Comparison of ENCODE assay signal across 1 cellular context in the genomic region with DNA sequence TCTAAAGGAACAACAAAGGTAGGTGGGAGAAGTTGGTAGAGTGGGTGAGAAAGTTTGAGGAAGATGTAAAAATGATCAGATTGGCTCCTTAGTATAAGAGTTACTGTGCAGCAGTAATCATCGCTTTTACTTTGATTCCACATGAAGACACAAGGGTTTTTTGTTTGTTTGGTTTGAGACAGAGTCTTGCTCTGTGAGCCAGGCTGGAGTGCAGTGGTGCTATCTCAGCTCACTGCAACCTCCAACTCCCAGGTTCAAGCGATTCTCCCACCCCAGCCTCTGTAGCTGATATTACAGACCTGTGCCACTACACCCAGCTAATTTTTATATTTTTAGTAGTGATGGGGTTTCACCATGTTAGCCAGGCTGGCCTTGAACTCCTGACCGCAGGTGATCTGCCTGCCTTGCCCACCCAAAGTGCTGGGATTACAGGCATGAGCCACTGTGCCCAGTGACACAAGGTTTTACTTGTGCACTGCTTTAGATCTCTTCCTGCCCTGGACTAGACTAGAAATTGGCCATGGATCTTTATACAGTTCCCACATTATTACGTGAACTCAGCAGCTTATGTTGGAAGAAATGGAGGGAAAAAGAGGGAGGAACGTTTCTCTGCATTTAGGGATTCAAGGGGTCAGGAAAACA.
TF ChIP-seq lines count a peak whose summit lies in the region.

No MANE protein-coding gene starts in this region.

TF ChIP-seq in GM23338, 12 proteins besides CTCF, POLR2A, EP300 and RAD21:
- TF ChIP-seq, protein P1, sequence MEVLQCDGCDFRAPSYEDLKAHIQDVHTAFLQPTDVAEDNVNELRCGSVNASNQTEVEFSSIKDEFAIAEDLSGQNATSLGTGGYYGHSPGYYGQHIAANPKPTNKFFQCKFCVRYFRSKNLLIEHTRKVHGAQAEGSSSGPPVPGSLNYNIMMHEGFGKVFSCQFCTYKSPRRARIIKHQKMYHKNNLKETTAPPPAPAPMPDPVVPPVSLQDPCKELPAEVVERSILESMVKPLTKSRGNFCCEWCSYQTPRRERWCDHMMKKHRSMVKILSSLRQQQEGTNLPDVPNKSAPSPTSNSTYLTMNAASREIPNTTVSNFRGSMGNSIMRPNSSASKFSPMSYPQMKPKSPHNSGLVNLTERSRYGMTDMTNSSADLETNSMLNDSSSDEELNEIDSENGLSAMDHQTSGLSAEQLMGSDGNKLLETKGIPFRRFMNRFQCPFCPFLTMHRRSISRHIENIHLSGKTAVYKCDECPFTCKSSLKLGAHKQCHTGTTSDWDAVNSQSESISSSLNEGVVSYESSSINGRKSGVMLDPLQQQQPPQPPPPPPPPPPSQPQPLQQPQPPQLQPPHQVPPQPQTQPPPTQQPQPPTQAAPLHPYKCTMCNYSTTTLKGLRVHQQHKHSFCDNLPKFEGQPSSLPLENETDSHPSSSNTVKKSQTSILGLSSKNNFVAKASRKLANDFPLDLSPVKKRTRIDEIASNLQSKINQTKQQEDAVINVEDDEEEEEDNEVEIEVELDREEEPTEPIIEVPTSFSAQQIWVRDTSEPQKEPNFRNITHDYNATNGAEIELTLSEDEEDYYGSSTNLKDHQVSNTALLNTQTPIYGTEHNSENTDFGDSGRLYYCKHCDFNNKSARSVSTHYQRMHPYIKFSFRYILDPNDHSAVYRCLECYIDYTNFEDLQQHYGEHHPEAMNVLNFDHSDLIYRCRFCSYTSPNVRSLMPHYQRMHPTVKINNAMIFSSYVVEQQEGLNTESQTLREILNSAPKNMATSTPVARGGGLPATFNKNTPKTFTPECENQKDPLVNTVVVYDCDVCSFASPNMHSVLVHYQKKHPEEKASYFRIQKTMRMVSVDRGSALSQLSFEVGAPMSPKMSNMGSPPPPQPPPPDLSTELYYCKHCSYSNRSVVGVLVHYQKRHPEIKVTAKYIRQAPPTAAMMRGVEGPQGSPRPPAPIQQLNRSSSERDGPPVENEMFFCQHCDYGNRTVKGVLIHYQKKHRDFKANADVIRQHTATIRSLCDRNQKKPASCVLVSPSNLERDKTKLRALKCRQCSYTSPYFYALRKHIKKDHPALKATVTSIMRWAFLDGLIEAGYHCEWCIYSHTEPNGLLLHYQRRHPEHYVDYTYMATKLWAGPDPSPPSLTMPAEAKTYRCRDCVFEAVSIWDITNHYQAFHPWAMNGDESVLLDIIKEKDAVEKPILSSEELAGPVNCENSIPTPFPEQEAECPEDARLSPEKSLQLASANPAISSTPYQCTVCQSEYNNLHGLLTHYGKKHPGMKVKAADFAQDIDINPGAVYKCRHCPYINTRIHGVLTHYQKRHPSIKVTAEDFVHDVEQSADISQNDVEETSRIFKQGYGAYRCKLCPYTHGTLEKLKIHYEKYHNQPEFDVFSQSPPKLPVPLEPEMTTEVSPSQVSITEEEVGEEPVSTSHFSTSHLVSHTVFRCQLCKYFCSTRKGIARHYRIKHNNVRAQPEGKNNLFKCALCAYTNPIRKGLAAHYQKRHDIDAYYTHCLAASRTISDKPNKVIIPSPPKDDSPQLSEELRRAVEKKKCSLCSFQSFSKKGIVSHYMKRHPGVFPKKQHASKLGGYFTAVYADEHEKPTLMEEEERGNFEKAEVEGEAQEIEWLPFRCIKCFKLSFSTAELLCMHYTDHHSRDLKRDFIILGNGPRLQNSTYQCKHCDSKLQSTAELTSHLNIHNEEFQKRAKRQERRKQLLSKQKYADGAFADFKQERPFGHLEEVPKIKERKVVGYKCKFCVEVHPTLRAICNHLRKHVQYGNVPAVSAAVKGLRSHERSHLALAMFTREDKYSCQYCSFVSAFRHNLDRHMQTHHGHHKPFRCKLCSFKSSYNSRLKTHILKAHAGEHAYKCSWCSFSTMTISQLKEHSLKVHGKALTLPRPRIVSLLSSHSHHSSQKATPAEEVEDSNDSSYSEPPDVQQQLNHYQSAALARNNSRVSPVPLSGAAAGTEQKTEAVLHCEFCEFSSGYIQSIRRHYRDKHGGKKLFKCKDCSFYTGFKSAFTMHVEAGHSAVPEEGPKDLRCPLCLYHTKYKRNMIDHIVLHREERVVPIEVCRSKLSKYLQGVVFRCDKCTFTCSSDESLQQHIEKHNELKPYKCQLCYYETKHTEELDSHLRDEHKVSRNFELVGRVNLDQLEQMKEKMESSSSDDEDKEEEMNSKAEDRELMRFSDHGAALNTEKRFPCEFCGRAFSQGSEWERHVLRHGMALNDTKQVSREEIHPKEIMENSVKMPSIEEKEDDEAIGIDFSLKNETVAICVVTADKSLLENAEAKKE (CRISPR knock-in tag; IDR thresholded peaks at IDR 0.05): no peak
- no peak for TF ChIP-seq CREB1 (CRISPR knock-in tag; IDR thresholded peaks at IDR 0.05; ENCODE audit: low read depth)
- TF ChIP-seq, protein P2, sequence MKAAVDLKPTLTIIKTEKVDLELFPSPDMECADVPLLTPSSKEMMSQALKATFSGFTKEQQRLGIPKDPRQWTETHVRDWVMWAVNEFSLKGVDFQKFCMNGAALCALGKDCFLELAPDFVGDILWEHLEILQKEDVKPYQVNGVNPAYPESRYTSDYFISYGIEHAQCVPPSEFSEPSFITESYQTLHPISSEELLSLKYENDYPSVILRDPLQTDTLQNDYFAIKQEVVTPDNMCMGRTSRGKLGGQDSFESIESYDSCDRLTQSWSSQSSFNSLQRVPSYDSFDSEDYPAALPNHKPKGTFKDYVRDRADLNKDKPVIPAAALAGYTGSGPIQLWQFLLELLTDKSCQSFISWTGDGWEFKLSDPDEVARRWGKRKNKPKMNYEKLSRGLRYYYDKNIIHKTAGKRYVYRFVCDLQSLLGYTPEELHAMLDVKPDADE (IDR thresholded peaks at IDR 0.05): no peak
- no peak for TF ChIP-seq EZH2 (IDR thresholded peaks at IDR 0.05; ENCODE audit: low read depth, unreplicated experiment)
- TF ChIP-seq NANOG (IDR thresholded peaks at IDR 0.05; ENCODE audit: borderline replicate concordance): no peak
- no peak for TF ChIP-seq ZNF114 (CRISPR knock-in tag; IDR thresholded peaks at IDR 0.05)
- TF ChIP-seq EZH2phosphoT487 (IDR thresholded peaks at IDR 0.05; ENCODE audit: unreplicated experiment): no peak
- TF ChIP-seq ZNF331 (CRISPR knock-in tag; IDR thresholded peaks at IDR 0.05; ENCODE audit: low read depth): no peak
- no peak for TF ChIP-seq STAT1 (IDR thresholded peaks at IDR 0.05; ENCODE audit: unreplicated experiment)
- no peak for TF ChIP-seq POLR2AphosphoS5 (IDR thresholded peaks at IDR 0.05; ENCODE audit: low read depth)
- TF ChIP-seq JUNB (IDR thresholded peaks at IDR 0.05; ENCODE audit: unreplicated experiment): no peak
- TF ChIP-seq, protein P3, sequence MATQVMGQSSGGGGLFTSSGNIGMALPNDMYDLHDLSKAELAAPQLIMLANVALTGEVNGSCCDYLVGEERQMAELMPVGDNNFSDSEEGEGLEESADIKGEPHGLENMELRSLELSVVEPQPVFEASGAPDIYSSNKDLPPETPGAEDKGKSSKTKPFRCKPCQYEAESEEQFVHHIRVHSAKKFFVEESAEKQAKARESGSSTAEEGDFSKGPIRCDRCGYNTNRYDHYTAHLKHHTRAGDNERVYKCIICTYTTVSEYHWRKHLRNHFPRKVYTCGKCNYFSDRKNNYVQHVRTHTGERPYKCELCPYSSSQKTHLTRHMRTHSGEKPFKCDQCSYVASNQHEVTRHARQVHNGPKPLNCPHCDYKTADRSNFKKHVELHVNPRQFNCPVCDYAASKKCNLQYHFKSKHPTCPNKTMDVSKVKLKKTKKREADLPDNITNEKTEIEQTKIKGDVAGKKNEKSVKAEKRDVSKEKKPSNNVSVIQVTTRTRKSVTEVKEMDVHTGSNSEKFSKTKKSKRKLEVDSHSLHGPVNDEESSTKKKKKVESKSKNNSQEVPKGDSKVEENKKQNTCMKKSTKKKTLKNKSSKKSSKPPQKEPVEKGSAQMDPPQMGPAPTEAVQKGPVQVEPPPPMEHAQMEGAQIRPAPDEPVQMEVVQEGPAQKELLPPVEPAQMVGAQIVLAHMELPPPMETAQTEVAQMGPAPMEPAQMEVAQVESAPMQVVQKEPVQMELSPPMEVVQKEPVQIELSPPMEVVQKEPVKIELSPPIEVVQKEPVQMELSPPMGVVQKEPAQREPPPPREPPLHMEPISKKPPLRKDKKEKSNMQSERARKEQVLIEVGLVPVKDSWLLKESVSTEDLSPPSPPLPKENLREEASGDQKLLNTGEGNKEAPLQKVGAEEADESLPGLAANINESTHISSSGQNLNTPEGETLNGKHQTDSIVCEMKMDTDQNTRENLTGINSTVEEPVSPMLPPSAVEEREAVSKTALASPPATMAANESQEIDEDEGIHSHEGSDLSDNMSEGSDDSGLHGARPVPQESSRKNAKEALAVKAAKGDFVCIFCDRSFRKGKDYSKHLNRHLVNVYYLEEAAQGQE (IDR thresholded peaks at IDR 0.05; ENCODE audit: unreplicated experiment): no peak
